8 cellular contexts compared by ENCODE assay signal in the genomic region with DNA sequence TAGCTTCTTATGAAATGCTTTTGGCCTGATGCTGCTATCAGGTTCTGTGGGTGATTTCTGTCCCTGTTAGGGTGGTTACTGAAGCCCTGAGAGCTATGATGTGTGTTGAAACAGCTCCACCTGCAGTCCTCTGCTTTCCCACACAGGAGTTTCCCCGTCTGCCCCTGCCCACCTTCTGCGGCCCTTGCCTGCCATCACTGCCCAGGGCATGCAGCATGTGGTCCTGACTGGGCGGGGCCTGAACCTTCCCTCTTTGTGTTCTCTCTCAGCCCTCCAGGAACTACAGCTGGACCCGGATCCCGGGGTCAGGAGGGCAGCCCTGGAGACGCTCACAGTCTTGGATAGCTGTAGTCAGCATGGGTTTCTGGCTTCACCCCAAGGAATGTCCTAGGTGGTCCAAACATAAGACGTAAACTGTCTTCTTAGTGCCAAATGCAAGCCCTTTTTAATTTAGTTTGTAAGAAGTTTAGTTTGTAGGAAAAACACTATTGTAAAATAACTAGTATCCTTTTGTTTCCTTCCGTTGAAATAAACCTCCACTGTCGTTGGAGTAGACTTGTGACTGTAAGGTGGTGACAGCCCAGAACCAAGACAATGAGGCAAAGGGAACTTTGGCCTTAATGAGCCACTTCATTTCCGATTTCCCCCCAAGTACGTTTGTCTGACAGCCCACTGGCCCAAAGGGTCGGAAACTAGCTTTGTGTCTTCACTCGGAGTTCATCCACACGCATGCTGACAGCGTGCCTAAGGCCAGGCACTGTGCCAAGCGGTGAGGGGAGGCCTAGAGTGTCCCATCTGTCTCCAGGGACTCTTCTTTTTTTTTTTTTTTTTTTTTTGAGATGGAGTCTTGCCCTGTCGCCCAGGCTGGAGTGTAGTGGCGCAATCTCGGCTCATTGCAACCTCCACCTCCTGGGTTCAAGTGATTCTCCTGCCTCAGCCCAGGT. TPM values are rescaled to one million over a fixed set of nuclear protein-coding genes. Genes with fewer than 3 reads are reported as not detected.
DNase-seq lines count a peak whose midpoint lies in the region; ATAC-seq and TF ChIP-seq lines count a peak whose summit lies in the region.

No MANE protein-coding gene starts in this region.

- no peaks in the 10 kb centered on the region for H3K4me1 ChIP-seq in ACC112 (ENCODE audit: control insufficient read depth, insufficient read depth, low read length, unreplicated experiment)

- H3K9me3 Mint-ChIP-seq in stimulated activated naive CD8-positive, alpha-beta T cell treated with anti-CD3 and anti-CD28 coated beads, Interleukin-15, amount 100 ng/mL, for 72 hours = no peaks in the 10 kb centered on the region

- no peak overlapping the region for H3K4me3 Mint-ChIP-seq in stimulated activated naive CD8-positive, alpha-beta T cell treated with anti-CD3 and anti-CD28 coated beads, Interleukin-15, amount 100 ng/mL, for 72 hours

- H3K27me3 Mint-ChIP-seq in stimulated activated naive CD8-positive, alpha-beta T cell treated with anti-CD3 and anti-CD28 coated beads, Interleukin-15, amount 100 ng/mL, for 72 hours = no peaks in the 10 kb centered on the region

- TF ChIP-seq CTCF in GM12875 (IDR thresholded peaks at IDR 0.05; ENCODE audit: borderline replicate concordance, insufficient read depth, low read depth, low read length) = peak; percentile 10; the same call in 1 of the 2 replicates
- peak; percentile 60 for TF ChIP-seq CTCF in fibroblast of the aortic adventitia (IDR thresholded peaks at IDR 0.05; ENCODE audit: insufficient read depth, low read length)

- H3K27me3 ChIP-seq in ACC112 (ENCODE audit: insufficient read depth, low read length) = no peaks in the 10 kb centered on the region

- DNase-seq in OCI-M1 (lab: John Stamatoyannopoulos, UW) (peak; percentile 35), fibroblast of the aortic adventitia (ENCODE audit: low read depth) (peak; percentile 88), left ventricle myocardium superior (no peak)
- no peak for DNase-seq in stimulated activated naive CD8-positive, alpha-beta T cell treated with anti-CD3 and anti-CD28 coated beads, Interleukin-15, amount 100 ng/mL, for 72 hours
- no peak for DNase-seq in activated CD4-positive, alpha-beta T cell treated with anti-CD3 and anti-CD28 coated beads, Interleukin-2, amount 50 U/mL, for 1 hour
- no peak for DNase-seq in activated CD4-positive, alpha-beta T cell treated with anti-CD3 and anti-CD28 coated beads, Interleukin-2, amount 50 U/mL, for 48 hours

- H3K4me3 ChIP-seq in ACC112 (ENCODE audit: low read depth, low read length) = no peak overlapping the region
- no peak overlapping the region for H3K4me3 ChIP-seq in GM12875 (ENCODE audit: low read depth, low read length)
- H3K4me3 ChIP-seq in fibroblast of the aortic adventitia (ENCODE audit: low read depth, low read length) = no peak overlapping the region

- no peaks in the 10 kb centered on the region for H3K36me3 ChIP-seq in ACC112 (ENCODE audit: insufficient read depth, low read length)

- peak overlapping the region; percentile 10; the same call in 1 of the 2 replicates for H3K27ac ChIP-seq in ACC112 (ENCODE audit: low read depth, low read length)

- intact Hi-C loops in left ventricle myocardium superior (cut with micrococcal nuclease) = no loop called here

- peak; percentile 46 for ATAC-seq in stimulated activated naive CD8-positive, alpha-beta T cell treated with anti-CD3 and anti-CD28 coated beads, Interleukin-15, amount 100 ng/mL, for 72 hours
- ATAC-seq in left ventricle myocardium superior = no peak

- peaks cover 21% of the 10 kb centered on the region for H3K79me2 ChIP-seq in ACC112 (ENCODE audit: control insufficient read depth, insufficient read depth, low read length, unreplicated experiment)

- H3K4me1 Mint-ChIP-seq in stimulated activated naive CD8-positive, alpha-beta T cell treated with anti-CD3 and anti-CD28 coated beads, Interleukin-15, amount 100 ng/mL, for 72 hours = peaks cover 3% of the 10 kb centered on the region

- no peak overlapping the region for H2AFZ ChIP-seq in ACC112 (ENCODE audit: low read length, unreplicated experiment)

- H3K27ac Mint-ChIP-seq in stimulated activated naive CD8-positive, alpha-beta T cell treated with anti-CD3 and anti-CD28 coated beads, Interleukin-15, amount 100 ng/mL, for 72 hours = no peak overlapping the region

RNA-seq across cellular contexts. Expression of a gene that starts 21.2 kb away (rescaled TPM):
- total RNA-seq in fibroblast of the aortic adventitia (ENCODE audit: low replicate concordance) (1.1 and 34.9 TPM in 2 replicates), left ventricle myocardium superior (0.52 TPM)

RNA-seq across cellular contexts. Expression of a gene that starts 55.0 kb away (rescaled TPM):
- total RNA-seq in fibroblast of the aortic adventitia (ENCODE audit: low replicate concordance) = under 0.01 TPM in 1 of 2 replicates, not detected in the other
- not detected for total RNA-seq in left ventricle myocardium superior

Comparison
In these comparisons a context has a peak if more than half of its experiments do, and no peak if none do; other contexts are left out.
1. DNase-seq: peak in OCI-M1 (single experiment) and fibroblast of the aortic adventitia (single experiment); none in stimulated activated naive CD8-positive, alpha-beta T cell treated with anti-CD3 and anti-CD28 coated beads, Interleukin-15, amount 100 ng/mL, for 72 hours (0 of 2), left ventricle myocardium superior (single experiment), activated CD4-positive, alpha-beta T cell treated with anti-CD3 and anti-CD28 coated beads, Interleukin-2, amount 50 U/mL, for 1 hour (single experiment) and activated CD4-positive, alpha-beta T cell treated with anti-CD3 and anti-CD28 coated beads, Interleukin-2, amount 50 U/mL, for 48 hours (0 of 2).